In the genomic region with DNA sequence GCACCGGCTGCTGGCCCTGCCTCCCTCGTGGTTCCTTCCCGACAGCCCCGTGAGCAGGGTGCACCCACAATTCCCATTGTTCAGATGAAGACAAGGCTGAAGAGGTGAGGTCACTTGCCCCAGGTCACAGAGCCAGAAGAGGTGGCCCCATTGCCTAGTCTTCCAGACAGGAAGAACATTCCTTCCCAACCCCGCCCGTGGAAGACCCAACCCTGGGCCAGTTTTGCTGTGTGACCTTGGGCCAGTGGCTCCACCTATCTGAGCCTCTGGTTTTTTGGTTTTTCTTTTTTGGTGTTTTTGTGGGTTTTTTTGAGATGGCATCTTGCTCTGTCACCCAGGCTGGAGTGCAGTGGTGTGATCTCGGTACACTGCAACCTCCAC, we compare ENCODE assay signal across 19 cellular contexts.
"Had no signal": no experiment of that assay in that cellular context is flagged by ENCODE, and none has a peak within 500 bp of the region (broad histone marks: within the 10 kb centered on the region; RNA-seq: fewer than 3 reads in every experiment).

No MANE protein-coding gene starts in this region.

- H3K9me3 ChIP-seq: adrenal gland, breast epithelium had no signal

- ATAC-seq: activated naive CD4-positive, alpha-beta T cell treated with anti-CD3 and anti-CD28 coated beads, Interleukin-2, amount 50 U/mL, for 72 hours; left lobe of liver had no signal

- H3K27me3 ChIP-seq: adrenal gland, breast epithelium had no signal

- DNase-seq: activated CD4-positive, alpha-beta T cell treated with anti-CD3 and anti-CD28 coated beads for 1 hour; activated CD4-positive, alpha-beta T cell treated with anti-CD3 and anti-CD28 coated beads, Interleukin-2, amount 50 U/mL, for 4 hours; activated gamma-delta T cell; adrenal gland; cortex of kidney; kidney; mammary epithelial cell; stimulated activated CD4-positive, alpha-beta T cell treated with anti-CD3 and anti-CD28 coated beads, Interleukin-12 subunit alpha, Interleukin-12 subunit beta, amount 100 ng/mL, for 4 hours; stimulated activated CD4-positive, alpha-beta T cell treated with anti-CD3 and anti-CD28 coated beads, Interleukin-1b, Interleukin-23, amount 100 ng/mL, for 48 hours; stimulated activated CD8-positive, alpha-beta memory T cell treated with anti-CD3 and anti-CD28 coated beads, Interleukin-4, amount 100 ng/mL, for 48 hours; stimulated activated naive CD4-positive, alpha-beta T cell; WERI-Rb-1 had no signal

- FAIRE-seq: astrocyte, endometrium, frontal cortex, kidney, urothelium cell line had no signal

- H3K36me3 ChIP-seq: adrenal gland, breast epithelium, WERI-Rb-1 had no signal

- H3K4me1 ChIP-seq: breast epithelium had no signal

- H3K4me3 ChIP-seq: adrenal gland, breast epithelium had no signal
